29 cellular contexts compared by ENCODE assay signal in genomic region chr4:138249132-138249531, GRCh38.
"Had no signal": no experiment of that assay in that cellular context is flagged by ENCODE, and none has a peak within 500 bp of the region (broad histone marks: within the 10 kb centered on the region; RNA-seq: fewer than 3 reads in every experiment).

No MANE protein-coding gene starts in this region.

- H3K4me1 Mint-ChIP-seq: activated B cell treated with CpG ODN at 0.5 μM for 24 hours; activated CD4-positive, alpha-beta T cell treated with anti-CD3 and anti-CD28 coated beads, Interleukin-2, amount 10 ng/mL, durations not matched to agents 7 days and 5 days; activated naive CD8-positive, alpha-beta T cell treated with anti-CD3 and anti-CD28 coated beads, Interleukin-2, amount 50 U/mL, for 24 hours; T-helper 17 cell had no signal

- FAIRE-seq: bronchial epithelial cell had no signal

- H3K4me1 ChIP-seq: ascending aorta, body of pancreas, Peyer's patch had no signal

- DNase-seq: activated B cell treated with CpG ODN at 0.5 μM for 24 hours; activated CD4-positive, alpha-beta memory T cell treated with anti-CD3 and anti-CD28 coated beads for 36 hours; activated CD4-positive, alpha-beta T cell treated with anti-CD3 and anti-CD28 coated beads, Interleukin-2, amount 10 ng/mL, durations not matched to agents 7 days and 5 days; activated CD8-positive, alpha-beta memory T cell treated with anti-CD3 and anti-CD28 coated beads for 24 hours; activated effector memory CD4-positive, alpha-beta T cell treated with anti-CD3 and anti-CD28 coated beads, Interleukin-2, amount 50 U/mL, for 16 hours; activated naive CD4-positive, alpha-beta T cell treated with Interleukin-2 at 50 U/mL for 16 hours; activated naive CD8-positive, alpha-beta T cell treated with anti-CD3 and anti-CD28 coated beads, Interleukin-2, amount 50 U/mL, for 24 hours; activated T-cell treated with anti-CD3 and anti-CD28 coated beads, Interleukin-2, amount 50 U/mL, for 4 hours; amniotic stem cell; body of pancreas; central memory CD4-positive, alpha-beta T cell; MV-4-11; NCI-H1092 treated with DMSO at 0.1 percent for 48 hours; NCI-H1417 treated with DMSO at 0.1 percent for 48 hours; NCI-H1694; NCI-H2029; NCI-H446 treated with DMSO at 0.1 percent for 48 hours; NCI-H524 treated with DMSO at 0.1 percent for 48 hours; NCI-H82; NK-92 treated with Interleukin-12 subunit alpha and Interleukin-12 subunit beta, amount 100 ng/mL, for 24 hours; Peyer's patch; Right ventricle myocardium superior; T-helper 17 cell; T-helper 9 cell had no signal

- H3K36me3 Mint-ChIP-seq: activated CD4-positive, alpha-beta memory T cell treated with anti-CD3 and anti-CD28 coated beads for 36 hours; activated naive CD4-positive, alpha-beta T cell treated with anti-CD3 and anti-CD28 coated beads, Interleukin-2, amount 50 U/mL, for 72 hours had no signal

- H3K27me3 ChIP-seq: ascending aorta, body of pancreas, Peyer's patch, SJSA1 had no signal

- H3K27me3 Mint-ChIP-seq: activated B cell treated with CpG ODN at 0.5 μM for 24 hours; activated CD4-positive, alpha-beta memory T cell treated with anti-CD3 and anti-CD28 coated beads for 36 hours; activated naive CD8-positive, alpha-beta T cell treated with anti-CD3 and anti-CD28 coated beads, Interleukin-2, amount 50 U/mL, for 24 hours; T-helper 17 cell had no signal

- H3K9me3 ChIP-seq: body of pancreas, Peyer's patch, SJSA1 had no signal

- H3K4me3 Mint-ChIP-seq: activated B cell treated with CpG ODN at 0.5 μM for 24 hours; activated CD4-positive, alpha-beta memory T cell treated with anti-CD3 and anti-CD28 coated beads for 36 hours; activated CD4-positive, alpha-beta T cell treated with anti-CD3 and anti-CD28 coated beads, Interleukin-2, amount 10 ng/mL, durations not matched to agents 7 days and 5 days; activated naive CD8-positive, alpha-beta T cell treated with anti-CD3 and anti-CD28 coated beads, Interleukin-2, amount 50 U/mL, for 24 hours; activated T-cell treated with anti-CD3 and anti-CD28 coated beads, Interleukin-2, amount 50 U/mL, for 4 hours; T-helper 17 cell had no signal

- H3K27ac ChIP-seq: ascending aorta, body of pancreas, Peyer's patch, RWPE1, SJSA1 had no signal

- H3K9me3 Mint-ChIP-seq: activated B cell treated with CpG ODN at 0.5 μM for 24 hours; activated CD4-positive, alpha-beta memory T cell treated with anti-CD3 and anti-CD28 coated beads for 36 hours; activated CD4-positive, alpha-beta T cell treated with anti-CD3 and anti-CD28 coated beads, Interleukin-2, amount 10 ng/mL, durations not matched to agents 7 days and 5 days; activated naive CD4-positive, alpha-beta T cell treated with anti-CD3 and anti-CD28 coated beads, Interleukin-2, amount 50 U/mL, for 72 hours; activated naive CD8-positive, alpha-beta T cell treated with anti-CD3 and anti-CD28 coated beads, Interleukin-2, amount 50 U/mL, for 24 hours; activated T-cell treated with anti-CD3 and anti-CD28 coated beads, Interleukin-2, amount 50 U/mL, for 4 hours had no signal

- H3K27ac Mint-ChIP-seq: activated B cell treated with CpG ODN at 0.5 μM for 24 hours; activated CD4-positive, alpha-beta memory T cell treated with anti-CD3 and anti-CD28 coated beads for 36 hours; activated CD4-positive, alpha-beta T cell treated with anti-CD3 and anti-CD28 coated beads, Interleukin-2, amount 10 ng/mL, durations not matched to agents 7 days and 5 days; activated naive CD4-positive, alpha-beta T cell treated with anti-CD3 and anti-CD28 coated beads, Interleukin-2, amount 50 U/mL, for 72 hours; activated naive CD8-positive, alpha-beta T cell treated with anti-CD3 and anti-CD28 coated beads, Interleukin-2, amount 50 U/mL, for 24 hours; T-helper 17 cell had no signal

- ATAC-seq: activated naive CD4-positive, alpha-beta T cell treated with anti-CD3 and anti-CD28 coated beads, Interleukin-2, amount 50 U/mL, for 72 hours; activated naive CD8-positive, alpha-beta T cell treated with anti-CD3 and anti-CD28 coated beads, Interleukin-2, amount 50 U/mL, for 24 hours; activated T-cell treated with anti-CD3 and anti-CD28 coated beads, Interleukin-2, amount 50 U/mL, for 4 hours; body of pancreas; T-helper 17 cell had no signal

- H3K36me3 ChIP-seq: ascending aorta, Peyer's patch, SJSA1 had no signal

- H3K4me3 ChIP-seq: ascending aorta, body of pancreas, Peyer's patch, SJSA1 had no signal
